Comparison of ENCODE assay signal across 8 cellular contexts in genomic region chr1:37691497-37692077, GRCh38. TPM values are rescaled to one million over a fixed set of nuclear protein-coding genes. Genes with fewer than 3 reads are reported as not detected.
DNase-seq lines count a peak whose midpoint lies in the region; ATAC-seq and TF ChIP-seq lines count a peak whose summit lies in the region.

No MANE protein-coding gene starts in this region.

- no peak overlapping the region for H3K27ac ChIP-seq in SK-N-MC
- H3K27ac ChIP-seq in liver (ENCODE audit: low read depth in 1 of 2, low read length in 2 of 2) = peak overlapping the region; percentile 72 to 75

- no peak for TF ChIP-seq RAD21 in liver (IDR thresholded peaks at IDR 0.05)

- H3K27me3 ChIP-seq in liver (ENCODE audit: control insufficient read depth in 4 of 4, insufficient read depth in 4 of 4, low read length in 3 of 4) = no peaks in the 10 kb centered on the region

- H3K4me1 Mint-ChIP-seq in stimulated activated naive B cell treated with anti-CD40 and anti-IgM and Interleukin-4, amounts not matched to agents 10 μg/mL and 1 μg/mL and 100 μg/mL, for 72 hours = peaks cover 30 to 37% of the 10 kb centered on the region in 2 donors

- peaks cover 35% of the 10 kb centered on the region for H3K36me3 ChIP-seq in SK-N-MC (ENCODE audit: insufficient read depth, low read length)
- H3K36me3 ChIP-seq in liver (ENCODE audit: control insufficient read depth in 4 of 4, insufficient read depth in 3 of 4, low read depth in 1 of 4, low read length in 3 of 4) = peaks cover 0 to 7% (median under 1%) of the 10 kb centered on the region in 4 donors

- TF ChIP-seq CTCF in liver (IDR thresholded peaks at IDR 0.05; ENCODE audit: low read depth, low read length, missing input control) = no peak

- H3K9me3 Mint-ChIP-seq in stimulated activated naive B cell treated with anti-CD40 and anti-IgM and Interleukin-4, amounts not matched to agents 10 μg/mL and 1 μg/mL and 100 μg/mL, for 72 hours = no peaks in the 10 kb centered on the region

- H3K9ac ChIP-seq in SK-N-MC (ENCODE audit: insufficient read length) (peak overlapping the region; percentile 86), liver (ENCODE audit: low read depth in 1 of 2, low read length in 2 of 2) (peak overlapping the region; percentile 35 to 67)

- H3K36me3 Mint-ChIP-seq in stimulated activated naive B cell treated with anti-CD40 and anti-IgM and Interleukin-4, amounts not matched to agents 10 μg/mL and 1 μg/mL and 100 μg/mL, for 72 hours = peaks cover 12 to 20% of the 10 kb centered on the region in 2 donors

- DNase-seq in SKM-1 treated with dmso at 0.1 percent for 144 hours (lab: John Stamatoyannopoulos, UW; ENCODE audit: unreplicated experiment) = peak; percentile 8
- DNase-seq in SKM-1 (lab: John Stamatoyannopoulos, UW; ENCODE audit: unreplicated experiment) = no peak
- DNase-seq in SK-N-MC (ENCODE audit: low read depth, low spot score) = no peak
- DNase-seq in cerebellar cortex (ENCODE audit: low spot score) = peak; percentile 22
- DNase-seq in stimulated activated naive B cell treated with anti-CD40 and anti-IgM and Interleukin-4, amounts not matched to agents 10 μg/mL and 1 μg/mL and 100 μg/mL, for 72 hours = peak; percentile 6
- DNase-seq in NCI-H446 treated with DMSO at 0.1 percent for 48 hours (lab: John Stamatoyannopoulos, UW) = no peak

- peak overlapping the region; percentile 95 to 100 for H3K4me3 Mint-ChIP-seq in stimulated activated naive B cell treated with anti-CD40 and anti-IgM and Interleukin-4, amounts not matched to agents 10 μg/mL and 1 μg/mL and 100 μg/mL, for 72 hours

- H3K27ac Mint-ChIP-seq in stimulated activated naive B cell treated with anti-CD40 and anti-IgM and Interleukin-4, amounts not matched to agents 10 μg/mL and 1 μg/mL and 100 μg/mL, for 72 hours = peak overlapping the region; percentile 94

- H3K4me1 ChIP-seq in liver (ENCODE audit: control insufficient read depth in 4 of 4, insufficient read depth in 4 of 4, low read length in 3 of 4) = peaks cover 12 to 34% (median 27%) of the 10 kb centered on the region in 4 donors

- no peaks in the 10 kb centered on the region for H3K27me3 Mint-ChIP-seq in stimulated activated naive B cell treated with anti-CD40 and anti-IgM and Interleukin-4, amounts not matched to agents 10 μg/mL and 1 μg/mL and 100 μg/mL, for 72 hours

- H3K4me3 ChIP-seq in SK-N-MC (peak overlapping the region; percentile 96), liver (ENCODE audit: low read depth in 1 of 3, low read length in 3 of 3) (peak overlapping the region; percentile 59 to 93 (median 67))

- H3K9me3 ChIP-seq in SK-N-MC (ENCODE audit: low read depth, low read length) (no peaks in the 10 kb centered on the region), liver (ENCODE audit: control insufficient read depth in 4 of 4, low read length in 3 of 4) (no peaks in the 10 kb centered on the region)

- WGBS in liver = 2% methylated on average over 45 of the region's 45 CpGs

- peak; percentile 3 for ATAC-seq in HG03439 (IDR thresholded peaks at IDR 0.05; ENCODE audit: unreplicated experiment)
- ATAC-seq in stimulated activated naive B cell treated with anti-CD40 and anti-IgM and Interleukin-4, amounts not matched to agents 10 μg/mL and 1 μg/mL and 100 μg/mL, for 72 hours (replicated peaks) = peak; percentile 12 to 17

TF ChIP-seq in liver, 16 proteins besides CTCF, POLR2A, EP300 and RAD21:
- TF ChIP-seq ZBTB33 (IDR thresholded peaks at IDR 0.05) = no peak
- TF ChIP-seq HNF4G (IDR thresholded peaks at IDR 0.05) = no peak
- TF ChIP-seq HNF4A (conservative IDR thresholded peaks at IDR 0.05) = no peak
- TF ChIP-seq FOXA2 (IDR thresholded peaks at IDR 0.05) = no peak
- TF ChIP-seq REST (IDR thresholded peaks at IDR 0.05) = no peak
- TF ChIP-seq SP1 (IDR thresholded peaks at IDR 0.05) = no peak
- no peak for TF ChIP-seq EGR1 (IDR thresholded peaks at IDR 0.05; ENCODE audit: low read depth in 2 of 2)
- TF ChIP-seq RXRA (IDR thresholded peaks at IDR 0.05) = no peak
- no peak for TF ChIP-seq MAX (IDR thresholded peaks at IDR 0.05)
- TF ChIP-seq ATF3 (IDR thresholded peaks at IDR 0.05) = no peak
- no peak for TF ChIP-seq FOXA1 (IDR thresholded peaks at IDR 0.05)
- no peak for TF ChIP-seq NR2F2 (IDR thresholded peaks at IDR 0.05)
- TF ChIP-seq GABPA (IDR thresholded peaks at IDR 0.05 in 1 of 2, conservative IDR thresholded peaks at IDR 0.05 in 1 of 2) = no peak
- no peak for TF ChIP-seq YY1 (IDR thresholded peaks at IDR 0.05)
- TF ChIP-seq TAF1 (conservative IDR thresholded peaks at IDR 0.05) = no peak

RNA-seq across cellular contexts. Expression of gene CDCA8, which starts 0.7 kb away (rescaled TPM):
- 10 to 100 TPM in 1 of 2 donors, under 1 TPM in 1; 0.25 to 16.5 TPM for total RNA-seq in liver
- 1 to 10 TPM in 1 of 2 donors, under 1 TPM in 1; 0.53 to 2.3 TPM for polyA plus RNA-seq in liver

RNA-seq across cellular contexts. Expression of gene RSPO1, which starts 56.9 kb away (rescaled TPM):
- under 1 TPM; 0.08 to 0.14 TPM for total RNA-seq in liver
- under 1 TPM in 1 of 2 donors, not detected in 1; 0.06 TPM for polyA plus RNA-seq in liver

Comparison
In these comparisons a context has a peak if more than half of its experiments do, and no peak if none do; other contexts are left out.
1. DNase-seq: peak in SKM-1 treated with dmso at 0.1 percent for 144 hours (single experiment), cerebellar cortex (single experiment) and stimulated activated naive B cell treated with anti-CD40 and anti-IgM and Interleukin-4, amounts not matched to agents 10 μg/mL and 1 μg/mL and 100 μg/mL, for 72 hours (single experiment); none in SKM-1 (single experiment), SK-N-MC (single experiment) and NCI-H446 treated with DMSO at 0.1 percent for 48 hours (single experiment).